ENCODE assay signal across 9 cellular contexts in the genomic region with DNA sequence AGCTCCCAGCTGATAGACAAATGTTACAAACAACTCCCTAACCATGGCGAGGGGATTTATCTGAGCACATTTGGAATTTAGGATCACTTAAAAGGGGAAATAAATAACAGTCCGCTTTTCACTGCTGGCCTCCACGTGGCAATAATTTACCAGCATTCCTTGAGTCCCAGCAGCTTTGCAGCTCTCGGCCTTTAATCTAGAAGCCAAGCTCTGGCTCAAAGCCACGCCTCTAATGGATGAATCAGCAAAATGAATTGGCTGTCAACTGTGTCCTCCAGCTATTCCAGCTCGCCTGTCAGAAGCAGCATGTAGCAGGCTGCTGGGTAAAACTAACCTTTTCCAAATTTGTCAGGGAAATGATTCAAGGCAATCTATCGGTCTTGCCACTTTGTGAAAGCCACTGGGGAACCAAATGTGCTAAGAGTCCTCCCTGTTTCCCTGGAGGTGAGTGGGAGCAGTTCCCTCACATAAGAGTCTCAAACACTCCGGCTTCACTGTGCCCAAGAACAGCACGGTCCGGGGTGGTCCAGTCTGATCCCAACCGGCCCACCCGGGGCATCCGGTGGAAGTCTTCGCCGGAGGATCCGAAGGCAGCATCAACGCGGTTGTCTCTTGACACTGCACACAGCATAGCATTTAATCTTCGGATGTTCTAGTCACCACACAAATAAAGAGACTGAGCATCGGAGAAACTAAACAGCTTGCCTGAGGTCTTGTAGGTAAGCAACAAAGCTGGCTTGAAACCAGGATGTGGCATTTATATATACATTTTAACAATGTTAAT.
DNase-seq lines count a peak whose midpoint lies in the region; ATAC-seq and TF ChIP-seq lines count a peak whose summit lies in the region.
"Had no signal": no experiment of that assay in that cellular context is flagged by ENCODE, and none has a peak within 500 bp of the region (broad histone marks: within the 10 kb centered on the region; RNA-seq: fewer than 3 reads in every experiment).

No MANE protein-coding gene starts in this region.

- H3K27ac Mint-ChIP-seq in nephron = peak overlapping the region; percentile 80 to 90 (median 84)
- H3K27ac Mint-ChIP-seq in stimulated activated memory B cell treated with anti-CD40 and anti-IgM and Interleukin-4, amounts not matched to agents 10 μg/mL and 1 μg/mL and 100 μg/mL, for 72 hours = no peak overlapping the region
- H3K27ac Mint-ChIP-seq: B cell had no signal

- peaks cover 53% of the 10 kb centered on the region for H3K4me1 Mint-ChIP-seq in nephron
- no peaks in the 10 kb centered on the region for H3K4me1 Mint-ChIP-seq in stimulated activated memory B cell treated with anti-CD40 and anti-IgM and Interleukin-4, amounts not matched to agents 10 μg/mL and 1 μg/mL and 100 μg/mL, for 72 hours

- peak overlapping the region; percentile 46 for H3K4me3 ChIP-seq in fibroblast of mammary gland (ENCODE audit: control insufficient read depth, low read depth, low read length)

- H3K27me3 Mint-ChIP-seq in nephron (ENCODE audit: low read depth) = peaks cover 3% of the 10 kb centered on the region
- H3K27me3 Mint-ChIP-seq in stimulated activated memory B cell treated with anti-CD40 and anti-IgM and Interleukin-4, amounts not matched to agents 10 μg/mL and 1 μg/mL and 100 μg/mL, for 72 hours = no peaks in the 10 kb centered on the region
- H3K27me3 Mint-ChIP-seq: B cell had no signal

- H3K4me3 Mint-ChIP-seq in nephron = peak overlapping the region; percentile 50 to 70 (median 60)
- no peak overlapping the region for H3K4me3 Mint-ChIP-seq in stimulated activated memory B cell treated with anti-CD40 and anti-IgM and Interleukin-4, amounts not matched to agents 10 μg/mL and 1 μg/mL and 100 μg/mL, for 72 hours
- H3K4me3 Mint-ChIP-seq: B cell had no signal

- TF ChIP-seq CTCF in fibroblast of mammary gland (conservative IDR thresholded peaks at IDR 0.05; ENCODE audit: control insufficient read depth, insufficient read depth, low read depth, low read length) = no peak
- TF ChIP-seq CTCF in nephron (IDR thresholded peaks at IDR 0.05; ENCODE audit: unreplicated experiment in 3 of 3) = no peak

- ATAC-seq in HG03378 (IDR thresholded peaks at IDR 0.05; ENCODE audit: unreplicated experiment) = no peak
- ATAC-seq in stimulated activated memory B cell treated with anti-CD40 and anti-IgM and Interleukin-4, amounts not matched to agents 10 μg/mL and 1 μg/mL and 100 μg/mL, for 72 hours = no peak

- DNase-seq in NCI-H1105 treated with DMSO at 0.1 percent for 48 hours (lab: John Stamatoyannopoulos, UW) (peak; percentile 13), NCI-H1105 (lab: John Stamatoyannopoulos, UW) (no peak), T1000 (lab: John Stamatoyannopoulos, UW) (peak; percentile 75), fibroblast of mammary gland (ENCODE audit: low read depth) (peak; percentile 97), NAMALWA (ENCODE audit: low spot score) (no peak)

- peaks cover 10% of the 10 kb centered on the region for H3K36me3 Mint-ChIP-seq in nephron (ENCODE audit: low read depth)
- peaks cover 37% of the 10 kb centered on the region for H3K36me3 Mint-ChIP-seq in stimulated activated memory B cell treated with anti-CD40 and anti-IgM and Interleukin-4, amounts not matched to agents 10 μg/mL and 1 μg/mL and 100 μg/mL, for 72 hours

- H3K9me3 Mint-ChIP-seq in nephron = peaks cover under 1% of the 10 kb centered on the region
- no peaks in the 10 kb centered on the region for H3K9me3 Mint-ChIP-seq in stimulated activated memory B cell treated with anti-CD40 and anti-IgM and Interleukin-4, amounts not matched to agents 10 μg/mL and 1 μg/mL and 100 μg/mL, for 72 hours

Comparison
In these comparisons a context has a peak if more than half of its experiments do, and no peak if none do; other contexts are left out.
1. DNase-seq: peak in NCI-H1105 treated with DMSO at 0.1 percent for 48 hours (single experiment), T1000 (single experiment) and fibroblast of mammary gland (single experiment); none in NCI-H1105 (single experiment) and NAMALWA (single experiment).